Comparison of ENCODE assay signal across 1 cellular context in the genomic region with DNA sequence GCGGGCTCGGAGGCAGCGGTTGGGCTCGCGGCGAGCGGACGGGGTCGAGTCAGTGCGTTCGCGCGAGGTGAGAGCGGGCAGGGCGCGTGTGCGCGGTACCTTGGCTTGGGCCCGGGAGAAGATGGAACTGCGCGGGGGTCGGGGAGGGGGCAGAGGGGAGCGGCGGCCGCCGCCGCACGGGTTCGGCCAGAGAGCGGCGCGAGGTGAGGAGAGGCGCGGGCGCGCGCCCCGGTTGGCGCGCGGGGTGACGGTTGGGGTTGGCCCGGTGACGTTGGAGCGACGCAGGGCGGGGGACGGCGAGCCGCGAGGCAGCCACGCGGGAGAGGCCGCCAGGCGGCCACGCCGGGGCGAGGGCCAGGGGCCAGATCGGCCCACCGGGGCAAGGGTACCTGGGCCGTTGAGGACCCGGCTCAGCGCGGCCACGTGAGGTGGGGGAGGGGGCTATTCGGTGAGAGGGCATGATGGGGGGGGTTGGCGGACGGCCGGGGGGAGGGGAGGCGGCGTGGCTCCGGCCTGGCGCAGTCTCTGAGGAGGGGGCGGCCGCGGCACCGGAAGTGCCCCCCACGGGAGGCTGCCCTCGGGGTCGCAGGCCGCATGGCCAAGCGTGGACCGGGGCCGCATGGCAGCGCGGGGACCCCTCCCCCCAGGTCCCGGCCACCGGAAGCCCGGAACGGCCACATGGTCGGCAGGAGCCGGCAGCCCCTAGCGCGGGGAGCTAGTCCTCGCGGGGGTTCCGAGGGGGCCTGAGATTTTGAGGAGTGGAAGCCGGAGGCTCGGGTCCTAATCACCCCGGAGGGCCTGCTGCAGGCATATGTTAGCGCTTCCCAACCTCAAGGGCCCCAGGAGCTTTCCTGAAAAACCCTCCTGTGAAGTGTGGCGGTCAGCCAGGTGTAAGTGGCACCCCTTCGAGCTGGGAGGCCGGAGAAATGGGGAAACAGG.
TF ChIP-seq lines count a peak whose summit lies in the region.

No MANE protein-coding gene starts in this region.

TF ChIP-seq in A549, 52 proteins besides CTCF, POLR2A, EP300 and RAD21 (continued from another document):
- TF ChIP-seq, protein P1, sequence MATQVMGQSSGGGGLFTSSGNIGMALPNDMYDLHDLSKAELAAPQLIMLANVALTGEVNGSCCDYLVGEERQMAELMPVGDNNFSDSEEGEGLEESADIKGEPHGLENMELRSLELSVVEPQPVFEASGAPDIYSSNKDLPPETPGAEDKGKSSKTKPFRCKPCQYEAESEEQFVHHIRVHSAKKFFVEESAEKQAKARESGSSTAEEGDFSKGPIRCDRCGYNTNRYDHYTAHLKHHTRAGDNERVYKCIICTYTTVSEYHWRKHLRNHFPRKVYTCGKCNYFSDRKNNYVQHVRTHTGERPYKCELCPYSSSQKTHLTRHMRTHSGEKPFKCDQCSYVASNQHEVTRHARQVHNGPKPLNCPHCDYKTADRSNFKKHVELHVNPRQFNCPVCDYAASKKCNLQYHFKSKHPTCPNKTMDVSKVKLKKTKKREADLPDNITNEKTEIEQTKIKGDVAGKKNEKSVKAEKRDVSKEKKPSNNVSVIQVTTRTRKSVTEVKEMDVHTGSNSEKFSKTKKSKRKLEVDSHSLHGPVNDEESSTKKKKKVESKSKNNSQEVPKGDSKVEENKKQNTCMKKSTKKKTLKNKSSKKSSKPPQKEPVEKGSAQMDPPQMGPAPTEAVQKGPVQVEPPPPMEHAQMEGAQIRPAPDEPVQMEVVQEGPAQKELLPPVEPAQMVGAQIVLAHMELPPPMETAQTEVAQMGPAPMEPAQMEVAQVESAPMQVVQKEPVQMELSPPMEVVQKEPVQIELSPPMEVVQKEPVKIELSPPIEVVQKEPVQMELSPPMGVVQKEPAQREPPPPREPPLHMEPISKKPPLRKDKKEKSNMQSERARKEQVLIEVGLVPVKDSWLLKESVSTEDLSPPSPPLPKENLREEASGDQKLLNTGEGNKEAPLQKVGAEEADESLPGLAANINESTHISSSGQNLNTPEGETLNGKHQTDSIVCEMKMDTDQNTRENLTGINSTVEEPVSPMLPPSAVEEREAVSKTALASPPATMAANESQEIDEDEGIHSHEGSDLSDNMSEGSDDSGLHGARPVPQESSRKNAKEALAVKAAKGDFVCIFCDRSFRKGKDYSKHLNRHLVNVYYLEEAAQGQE (IDR thresholded peaks at IDR 0.05), result peak; percentile 59
- TF ChIP-seq NR3C1 (IDR thresholded peaks at IDR 0.05), result no peak
- TF ChIP-seq HOXB13 (CRISPR knock-in tag; IDR thresholded peaks at IDR 0.05; ENCODE audit: low read depth), result no peak
- TF ChIP-seq, protein P2, sequence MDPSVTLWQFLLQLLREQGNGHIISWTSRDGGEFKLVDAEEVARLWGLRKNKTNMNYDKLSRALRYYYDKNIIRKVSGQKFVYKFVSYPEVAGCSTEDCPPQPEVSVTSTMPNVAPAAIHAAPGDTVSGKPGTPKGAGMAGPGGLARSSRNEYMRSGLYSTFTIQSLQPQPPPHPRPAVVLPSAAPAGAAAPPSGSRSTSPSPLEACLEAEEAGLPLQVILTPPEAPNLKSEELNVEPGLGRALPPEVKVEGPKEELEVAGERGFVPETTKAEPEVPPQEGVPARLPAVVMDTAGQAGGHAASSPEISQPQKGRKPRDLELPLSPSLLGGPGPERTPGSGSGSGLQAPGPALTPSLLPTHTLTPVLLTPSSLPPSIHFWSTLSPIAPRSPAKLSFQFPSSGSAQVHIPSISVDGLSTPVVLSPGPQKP (IDR thresholded peaks at IDR 0.05; ENCODE audit: low read depth, low read length), result no peak
- TF ChIP-seq PHF8 (IDR thresholded peaks at IDR 0.05; ENCODE audit: borderline replicate concordance, low read depth), result peak; percentile 57
- TF ChIP-seq EHMT2 (IDR thresholded peaks at IDR 0.05; ENCODE audit: low read depth), result no peak
- TF ChIP-seq ZNF302 (CRISPR knock-in tag; IDR thresholded peaks at IDR 0.05), result no peak
- TF ChIP-seq ESRRA (IDR thresholded peaks at IDR 0.05; ENCODE audit: borderline replicate concordance, low read length), result no peak
- TF ChIP-seq HDAC2 (IDR thresholded peaks at IDR 0.05), result no peak
- no peak for TF ChIP-seq FOXS1 (CRISPR knock-in tag; IDR thresholded peaks at IDR 0.05)
- no peak for TF ChIP-seq MAFK (IDR thresholded peaks at IDR 0.05; ENCODE audit: partially characterized antibody)
- TF ChIP-seq RNF2 (IDR thresholded peaks at IDR 0.05; ENCODE audit: borderline replicate concordance, low read depth), result no peak
- TF ChIP-seq JUNB (IDR thresholded peaks at IDR 0.05), result no peak
- no peak for TF ChIP-seq GATA3 (IDR thresholded peaks at IDR 0.05; ENCODE audit: borderline replicate concordance)
- TF ChIP-seq, protein P3, sequence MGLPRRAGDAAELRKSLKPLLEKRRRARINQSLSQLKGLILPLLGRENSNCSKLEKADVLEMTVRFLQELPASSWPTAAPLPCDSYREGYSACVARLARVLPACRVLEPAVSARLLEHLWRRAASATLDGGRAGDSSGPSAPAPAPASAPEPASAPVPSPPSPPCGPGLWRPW (IDR thresholded peaks at IDR 0.05), result no peak
- TF ChIP-seq FOSL2 (IDR thresholded peaks at IDR 0.05), result no peak
- TF ChIP-seq FOSL2 (CRISPR knock-in tag; IDR thresholded peaks at IDR 0.05), result peak; percentile 2; the same call in 1 of the 2 replicates
- peak; percentile 89 for TF ChIP-seq HOXA7 (CRISPR knock-in tag; IDR thresholded peaks at IDR 0.05)
- peak; percentile 76; the same call in 1 of the 2 replicates for TF ChIP-seq POLR2AphosphoS2 (conservative IDR thresholded peaks at IDR 0.05; ENCODE audit: low read length)
- TF ChIP-seq, protein P4, sequence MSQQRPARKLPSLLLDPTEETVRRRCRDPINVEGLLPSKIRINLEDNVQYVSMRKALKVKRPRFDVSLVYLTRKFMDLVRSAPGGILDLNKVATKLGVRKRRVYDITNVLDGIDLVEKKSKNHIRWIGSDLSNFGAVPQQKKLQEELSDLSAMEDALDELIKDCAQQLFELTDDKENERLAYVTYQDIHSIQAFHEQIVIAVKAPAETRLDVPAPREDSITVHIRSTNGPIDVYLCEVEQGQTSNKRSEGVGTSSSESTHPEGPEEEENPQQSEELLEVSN (IDR thresholded peaks at IDR 0.05; ENCODE audit: borderline replicate concordance, low read depth), result no peak
- TF ChIP-seq KDM5A (IDR thresholded peaks at IDR 0.05), result no peak
- TF ChIP-seq, protein P5, sequence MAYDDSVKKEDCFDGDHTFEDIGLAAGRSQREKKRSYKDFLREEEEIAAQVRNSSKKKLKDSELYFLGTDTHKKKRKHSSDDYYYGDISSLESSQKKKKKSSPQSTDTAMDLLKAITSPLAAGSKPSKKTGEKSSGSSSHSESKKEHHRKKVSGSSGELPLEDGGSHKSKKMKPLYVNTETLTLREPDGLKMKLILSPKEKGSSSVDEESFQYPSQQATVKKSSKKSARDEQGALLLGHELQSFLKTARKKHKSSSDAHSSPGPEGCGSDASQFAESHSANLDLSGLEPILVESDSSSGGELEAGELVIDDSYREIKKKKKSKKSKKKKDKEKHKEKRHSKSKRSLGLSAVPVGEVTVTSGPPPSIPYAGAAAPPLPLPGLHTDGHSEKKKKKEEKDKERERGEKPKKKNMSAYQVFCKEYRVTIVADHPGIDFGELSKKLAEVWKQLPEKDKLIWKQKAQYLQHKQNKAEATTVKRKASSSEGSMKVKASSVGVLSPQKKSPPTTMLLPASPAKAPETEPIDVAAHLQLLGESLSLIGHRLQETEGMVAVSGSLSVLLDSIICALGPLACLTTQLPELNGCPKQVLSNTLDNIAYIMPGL (CRISPR knock-in tag; IDR thresholded peaks at IDR 0.05; ENCODE audit: borderline replicate concordance), result no peak; the same call in 1 of the 2 replicates
- no peak for TF ChIP-seq CEBPB (IDR thresholded peaks at IDR 0.05)
- TF ChIP-seq CBX2 (IDR thresholded peaks at IDR 0.05; ENCODE audit: borderline replicate concordance, low read depth), result no peak
- no peak for TF ChIP-seq SMC3 (IDR thresholded peaks at IDR 0.05)
- TF ChIP-seq ZSCAN20 (CRISPR knock-in tag; IDR thresholded peaks at IDR 0.05), result no peak
- no peak for TF ChIP-seq RARB (CRISPR knock-in tag; IDR thresholded peaks at IDR 0.05)
- no peak for TF ChIP-seq ZC3H11A (IDR thresholded peaks at IDR 0.05)
- no peak for TF ChIP-seq CHD4 (IDR thresholded peaks at IDR 0.05; ENCODE audit: borderline replicate concordance)
- peak; percentile 99 for TF ChIP-seq MYC (IDR thresholded peaks at IDR 0.05; ENCODE audit: borderline replicate concordance, low read length)
- TF ChIP-seq RCOR1 (IDR thresholded peaks at IDR 0.05; ENCODE audit: low read depth, low read length), result no peak
- no peak for TF ChIP-seq NFE2L2 (conservative IDR thresholded peaks at IDR 0.05; ENCODE audit: low read length)
- TF ChIP-seq EHF (CRISPR knock-in tag; IDR thresholded peaks at IDR 0.05), result peak; percentile 33; the same call in 1 of the 2 replicates
- TF ChIP-seq ZFP36 (IDR thresholded peaks at IDR 0.05; ENCODE audit: borderline replicate concordance, partially characterized antibody), result no peak
- TF ChIP-seq, protein P6, sequence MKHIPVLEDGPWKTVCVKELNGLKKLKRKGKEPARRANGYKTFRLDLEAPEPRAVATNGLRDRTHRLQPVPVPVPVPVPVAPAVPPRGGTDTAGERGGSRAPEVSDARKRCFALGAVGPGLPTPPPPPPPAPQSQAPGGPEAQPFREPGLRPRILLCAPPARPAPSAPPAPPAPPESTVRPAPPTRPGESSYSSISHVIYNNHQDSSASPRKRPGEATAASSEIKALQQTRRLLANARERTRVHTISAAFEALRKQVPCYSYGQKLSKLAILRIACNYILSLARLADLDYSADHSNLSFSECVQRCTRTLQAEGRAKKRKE (CRISPR knock-in tag; IDR thresholded peaks at IDR 0.05; ENCODE audit: low read depth), result peak; percentile 70; the same call in 1 of the 2 replicates
- no peak for TF ChIP-seq KDM1A (IDR thresholded peaks at IDR 0.05; ENCODE audit: low read depth)
- no peak for TF ChIP-seq HOXB5 (CRISPR knock-in tag; IDR thresholded peaks at IDR 0.05)
- peak; percentile 80; the same call in 1 of the 2 replicates for TF ChIP-seq FOSB (CRISPR knock-in tag; IDR thresholded peaks at IDR 0.05)
- TF ChIP-seq, protein P7, sequence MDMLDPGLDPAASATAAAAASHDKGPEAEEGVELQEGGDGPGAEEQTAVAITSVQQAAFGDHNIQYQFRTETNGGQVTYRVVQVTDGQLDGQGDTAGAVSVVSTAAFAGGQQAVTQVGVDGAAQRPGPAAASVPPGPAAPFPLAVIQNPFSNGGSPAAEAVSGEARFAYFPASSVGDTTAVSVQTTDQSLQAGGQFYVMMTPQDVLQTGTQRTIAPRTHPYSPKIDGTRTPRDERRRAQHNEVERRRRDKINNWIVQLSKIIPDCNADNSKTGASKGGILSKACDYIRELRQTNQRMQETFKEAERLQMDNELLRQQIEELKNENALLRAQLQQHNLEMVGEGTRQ (IDR thresholded peaks at IDR 0.05), result no peak
- TF ChIP-seq, protein P8, sequence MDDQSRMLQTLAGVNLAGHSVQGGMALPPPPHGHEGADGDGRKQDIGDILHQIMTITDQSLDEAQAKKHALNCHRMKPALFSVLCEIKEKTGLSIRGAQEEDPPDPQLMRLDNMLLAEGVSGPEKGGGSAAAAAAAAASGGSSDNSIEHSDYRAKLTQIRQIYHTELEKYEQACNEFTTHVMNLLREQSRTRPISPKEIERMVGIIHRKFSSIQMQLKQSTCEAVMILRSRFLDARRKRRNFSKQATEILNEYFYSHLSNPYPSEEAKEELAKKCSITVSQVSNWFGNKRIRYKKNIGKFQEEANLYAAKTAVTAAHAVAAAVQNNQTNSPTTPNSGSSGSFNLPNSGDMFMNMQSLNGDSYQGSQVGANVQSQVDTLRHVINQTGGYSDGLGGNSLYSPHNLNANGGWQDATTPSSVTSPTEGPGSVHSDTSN (IDR thresholded peaks at IDR 0.05), result peak; percentile 10; the same call in 1 of the 2 replicates
- TF ChIP-seq CBX8 (IDR thresholded peaks at IDR 0.05), result no peak
- TF ChIP-seq SREBF2 (IDR thresholded peaks at IDR 0.05), result no peak
- no peak for TF ChIP-seq NPAS2 (CRISPR knock-in tag; IDR thresholded peaks at IDR 0.05; ENCODE audit: borderline replicate concordance)
- TF ChIP-seq TFCP2L1 (CRISPR knock-in tag; IDR thresholded peaks at IDR 0.05), result peak; percentile 76; the same call in 1 of the 2 replicates
- no peak for TF ChIP-seq BHLHE40 (IDR thresholded peaks at IDR 0.05; ENCODE audit: low read depth, low read length)
- TF ChIP-seq, protein P9, sequence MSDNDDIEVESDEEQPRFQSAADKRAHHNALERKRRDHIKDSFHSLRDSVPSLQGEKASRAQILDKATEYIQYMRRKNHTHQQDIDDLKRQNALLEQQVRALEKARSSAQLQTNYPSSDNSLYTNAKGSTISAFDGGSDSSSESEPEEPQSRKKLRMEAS (IDR thresholded peaks at IDR 0.05), result peak; percentile 97
- TF ChIP-seq JUN (IDR thresholded peaks at IDR 0.05), result peak in 1 of 2 experiments; percentile 71; a peak in 4 of 5 replicates
- no peak for TF ChIP-seq RFX5 (IDR thresholded peaks at IDR 0.05)
- TF ChIP-seq HEYL (CRISPR knock-in tag; IDR thresholded peaks at IDR 0.05), result no peak
TF ChIP-seq in A549: peak in this region for 14.
